8 cellular contexts compared by ENCODE assay signal in genomic region chr12:133080619-133081407, GRCh38. TPM values are rescaled to one million over a fixed set of nuclear protein-coding genes. Genes with fewer than 3 reads are reported as not detected.
DNase-seq lines count a peak whose midpoint lies in the region; ATAC-seq, FAIRE-seq and TF ChIP-seq lines count a peak whose summit lies in the region.

TSS of gene ZNF140 (plus strand) at chr12:133080923. CDS start at chr12:133081321, 398 bp downstream.

- no peak for FAIRE-seq in small intestine (lab: Jason Lieb, UNC)

- no peaks in the 10 kb centered on the region for H3K4me1 ChIP-seq in breast epithelium
- no peaks in the 10 kb centered on the region; the same call in 1 of the 2 replicates for H3K4me1 ChIP-seq in iPS-20b (ENCODE audit: insufficient read depth, low read length)
- H3K4me1 ChIP-seq in small intestine (ENCODE audit: control insufficient read depth in 2 of 2, insufficient read depth in 1 of 2, low read depth in 1 of 2, low read length in 1 of 2) = peaks cover 0 to 2% of the 10 kb centered on the region in 2 donors

- intact Hi-C loops in breast epithelium (cut with DNase I; ENCODE audit: low total_unique reads) = no loop called here

- H3K27me3 ChIP-seq in breast epithelium (no peaks in the 10 kb centered on the region), iPS-20b (ENCODE audit: insufficient read depth, low read length) (no peaks in the 10 kb centered on the region), small intestine (ENCODE audit: control insufficient read depth in 2 of 2, insufficient read depth in 2 of 2, low read length in 2 of 2) (no peaks in the 10 kb centered on the region)

- H3K9ac ChIP-seq in iPS-20b (ENCODE audit: low read depth, low read length) = peak within 1 kb of the TSS; percentile 81

- peak; percentile 75 for ATAC-seq in GM18502 (IDR thresholded peaks at IDR 0.05; ENCODE audit: poor library complexity, unreplicated experiment)
- ATAC-seq in HG02970 (IDR thresholded peaks at IDR 0.05; ENCODE audit: low FRiP score, unreplicated experiment) = peak; percentile 78

- H3K36me3 ChIP-seq in breast epithelium (peaks cover 15% of the 10 kb centered on the region), iPS-20b (ENCODE audit: insufficient read depth, low read depth, low read length) (peaks cover 44% of the 10 kb centered on the region), small intestine (ENCODE audit: control insufficient read depth in 2 of 2, insufficient read depth in 2 of 2, low read length in 2 of 2) (peaks cover 21 to 24% of the 10 kb centered on the region in 2 donors)

- peak within 1 kb of the TSS; percentile 99 to 100 for H3K27ac ChIP-seq in breast epithelium
- peak within 1 kb of the TSS; percentile 52 for H3K27ac ChIP-seq in iPS-20b (ENCODE audit: low read length)
- H3K27ac ChIP-seq in small intestine (ENCODE audit: low read depth in 1 of 2, low read length in 1 of 2) = peak within 1 kb of the TSS; percentile 94 to 96

- peak in 2 of 3 donors; percentile 51 to 65 for TF ChIP-seq CTCF in breast epithelium (IDR thresholded peaks at IDR 0.05)

- WGBS in small intestine, 3 donors = 0 to 1% (median 1%) methylated on average over 57 to 60 of the region's 60 CpGs

- peaks cover 67 to 83% of the 10 kb centered on the region in 2 donors for H3K9me3 ChIP-seq in breast epithelium
- H3K9me3 ChIP-seq in iPS-20b (ENCODE audit: insufficient read depth, low read depth, low read length) = peaks cover 85% of the 10 kb centered on the region
- H3K9me3 ChIP-seq in small intestine (ENCODE audit: control insufficient read depth, low read depth) = no peaks in the 10 kb centered on the region

- TF ChIP-seq POLR2A in breast epithelium (IDR thresholded peaks at IDR 0.05) = peak; percentile 19

- DNase-seq in 8988T (peak; percentile 55), NCI-H2029 treated with DMSO at 0.1 percent for 48 hours (lab: John Stamatoyannopoulos, UW) (peak; percentile 98), UCSD-AML1 (lab: John Stamatoyannopoulos, UW; ENCODE audit: unreplicated experiment) (peak; percentile 98), breast epithelium (ENCODE audit: low spot score in 2 of 2) (peak; percentile 94 to 95), small intestine (peak; percentile 97)

- peak within 1 kb of the TSS; percentile 78 to 92 (median 79) for H3K4me3 ChIP-seq in breast epithelium
- H3K4me3 ChIP-seq in iPS-20b (ENCODE audit: low read length) = peak within 1 kb of the TSS; percentile 86
- peak within 1 kb of the TSS; percentile 86 to 88 for H3K4me3 ChIP-seq in small intestine (ENCODE audit: low read depth in 1 of 2, low read length in 2 of 2)

RNA-seq across cellular contexts. Expression of gene ZNF140, which starts in this region (rescaled TPM):
- total RNA-seq in breast epithelium = 10 to 100 TPM in 2 of 3 donors, 1 to 10 TPM in 1; 9.3 to 34.5 (median 22.3) TPM
- polyA plus RNA-seq in small intestine = 10 to 100 TPM; 12.3 to 23.7 (median 13.0) TPM

Comparison
In these comparisons a context has a peak if more than half of its experiments do, and no peak if none do; other contexts are left out.
1. Peak in every context shown above with its lines: DNase-seq, ATAC-seq, H3K4me3 ChIP-seq and H3K27ac ChIP-seq.